Comparison of ENCODE assay signal across 24 cellular contexts in the genomic region with DNA sequence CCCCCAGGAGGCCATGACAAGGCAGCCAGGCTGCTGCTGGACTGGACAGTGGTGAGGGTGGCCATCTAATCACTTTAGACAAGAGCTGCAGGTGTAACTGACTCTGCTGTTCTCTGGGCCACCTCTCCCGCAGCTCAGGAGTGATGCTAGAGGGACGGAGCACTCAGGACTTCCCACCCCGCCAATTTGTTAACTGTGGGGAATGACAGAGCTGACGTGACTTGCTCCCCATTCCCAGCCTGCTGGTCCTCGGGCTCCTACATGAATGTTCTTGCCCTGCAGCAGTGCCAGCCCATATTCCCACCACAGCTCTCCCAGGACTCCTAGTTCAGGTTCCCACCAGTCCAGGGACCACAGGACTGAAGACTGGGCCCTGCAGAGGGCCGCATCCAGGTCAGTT. TPM values are rescaled to one million over a fixed set of nuclear protein-coding genes. Genes with fewer than 3 reads are reported as not detected.
A peak's percentile ranks its signal among the peaks of the same experiment; 100 is the strongest.
DNase-seq lines count a peak whose midpoint lies in the region; ATAC-seq, FAIRE-seq and TF ChIP-seq lines count a peak whose summit lies in the region.
"Had no signal": no experiment of that assay in that cellular context is flagged by ENCODE, and none has a peak within 500 bp of the region (broad histone marks: within the 10 kb centered on the region; RNA-seq: fewer than 3 reads in every experiment).

No MANE protein-coding gene starts in this region.

- H3K9ac ChIP-seq in HepG2 (ENCODE audit: insufficient read depth, low read depth, low read length) = no peak overlapping the region
- H3K9ac ChIP-seq in Karpas-422 (ENCODE audit: low read length) = no peak overlapping the region

- H3K4me2 ChIP-seq in HepG2 (ENCODE audit: low read depth, low read length) = no peak overlapping the region
- no peak overlapping the region for H3K4me2 ChIP-seq in Karpas-422 (ENCODE audit: low read depth, low read length, poor library complexity, severe bottlenecking)
- H3K4me2 ChIP-seq: A549 had no signal

- in situ Hi-C loops in HepG2 (cut with HindIII; ENCODE audit: extremely low pct_ligation_motif_present, low pct_unique_long_range_greater_than_20kb) = no loop called here

- CTCF ChIA-PET in HepG2 (lab: Yijun Ruan, JAX; ENCODE audit: low intra/inter-chr PET ratio, low total read pairs) = no interaction called here

- ATAC-seq in HepG2 (no peak), right lobe of liver (no peak), GM21723 (IDR thresholded peaks at IDR 0.05; ENCODE audit: unreplicated experiment) (no peak), GM21367 (IDR thresholded peaks at IDR 0.05; ENCODE audit: unreplicated experiment) (no peak), HG02840 (IDR thresholded peaks at IDR 0.05; ENCODE audit: low FRiP score, unreplicated experiment) (no peak)
- ATAC-seq: A549; CD8-positive, alpha-beta T cell had no signal

- no peak for TF ChIP-seq RAD21 in HepG2 (CRISPR knock-in tag; IDR thresholded peaks at IDR 0.05)

- FAIRE-seq in HepG2 (lab: Jason Lieb, UNC) = no peak
- FAIRE-seq: A549, G401.6, GM12892, H54 had no signal

- POLR2A ChIA-PET in HepG2 (lab: Yijun Ruan, JAX) = no interaction called here

- H3K79me2 ChIP-seq in HepG2 (ENCODE audit: insufficient read depth, low read length) (no peaks in the 10 kb centered on the region), Karpas-422 (ENCODE audit: low read length) (no peaks in the 10 kb centered on the region)

- H4K20me1 ChIP-seq in HepG2 (ENCODE audit: insufficient read depth, low read length) = no peaks in the 10 kb centered on the region
- H4K20me1 ChIP-seq in Karpas-422 (ENCODE audit: insufficient read depth, low read depth, low read length) = no peaks in the 10 kb centered on the region

- TF ChIP-seq CTCF in HepG2 (CRISPR knock-in tag; IDR thresholded peaks at IDR 0.05) (no peak), right lobe of liver (IDR thresholded peaks at IDR 0.05) (no peak)

- intact Hi-C loops in HepG2 (cut with micrococcal nuclease; ENCODE audit: unreplicated experiment) (no loop called here), right lobe of liver (cut with DNase I) (no loop called here)

- TSS peak; percentile 21 for BruUV-seq in HepG2 (replicated peaks; lab: Mats Ljungman, UMichigan)

- H3K4me1 ChIP-seq in HepG2 (ENCODE audit: insufficient read depth, low read length) = no peaks in the 10 kb centered on the region
- no peaks in the 10 kb centered on the region for H3K4me1 ChIP-seq in right lobe of liver
- peaks cover 53% of the 10 kb centered on the region for H3K4me1 ChIP-seq in Karpas-422 (ENCODE audit: low read length)
- H3K4me1 ChIP-seq: BE2C, Caco-2, HAP-1 had no signal

- no peaks in the 10 kb centered on the region for H3K9me2 ChIP-seq in Karpas-422 (replicated peaks; ENCODE audit: insufficient read depth, low read length)

- H2AFZ ChIP-seq in HepG2 (ENCODE audit: low read length) (no peak overlapping the region), Karpas-422 (ENCODE audit: low read length) (no peak overlapping the region)

- TF ChIP-seq POLR2A in HepG2 (IDR thresholded peaks at IDR 0.05; ENCODE audit: insufficient read depth in 1 of 2, low read depth in 2 of 2, low read length in 2 of 2) (no peak), right lobe of liver (IDR thresholded peaks at IDR 0.05) (no peak)

- H3K36me3 ChIP-seq in HepG2 (replicated peaks in 1 of 2; ENCODE audit: control insufficient read depth in 1 of 2, insufficient read depth in 2 of 2, low read length in 2 of 2) (peaks cover 10 to 22% of the 10 kb centered on the region in 2 experiments), right lobe of liver (peaks cover 0 to 11% (median 3%) of the 10 kb centered on the region in 4 donors), Karpas-422 (ENCODE audit: insufficient read depth, low read length) (no peaks in the 10 kb centered on the region)
- H3K36me3 ChIP-seq: HAP-1 had no signal

- TF ChIP-seq EP300 in HepG2 (IDR thresholded peaks at IDR 0.05; ENCODE audit: low read depth in 2 of 2, low read length in 2 of 2) (no peak), HepG2 (CRISPR knock-in tag; IDR thresholded peaks at IDR 0.05; ENCODE audit: borderline replicate concordance) (no peak)

- WGBS in HepG2 (ENCODE audit: low lambda C conversion rate) = 100% methylated on average over 2 of the region's 6 CpGs
- 100% methylated on average over 1 of the region's 6 CpGs for WGBS in right lobe of liver (ENCODE audit: insufficient coverage, low coverage, low lambda C conversion rate, missing lambda C conversion rate)

- DNase-seq in HepG2 (ENCODE audit: low spot score) = no peak
- no peak for DNase-seq in right lobe of liver
- DNase-seq in Karpas-422 = no peak
- DNase-seq in mesenteric fat pad (ENCODE audit: low spot score) = peak; percentile 85
- DNase-seq: 8988T; ACHN; AML-193; BE2C; C1 segment of cervical spinal cord; Caco-2; CD4-positive, CD25-positive, alpha-beta regulatory T cell; CD8-positive, alpha-beta T cell; DMS153; DND-41; GOT3; HFFc6 had no signal

- no peaks in the 10 kb centered on the region; a peak in 1 of 5 replicates for H3K27me3 ChIP-seq in HepG2 (ENCODE audit: control insufficient read depth in 1 of 2, insufficient read depth in 2 of 2, low read length in 2 of 2)
- no peaks in the 10 kb centered on the region for H3K27me3 ChIP-seq in right lobe of liver
- H3K27me3 ChIP-seq in Karpas-422 (ENCODE audit: low read length) = no peaks in the 10 kb centered on the region
- H3K27me3 ChIP-seq: BE2C had no signal

- H3K9me3 ChIP-seq in HepG2 (ENCODE audit: low read length) (no peaks in the 10 kb centered on the region), right lobe of liver (no peaks in the 10 kb centered on the region), Karpas-422 (ENCODE audit: low read length) (no peaks in the 10 kb centered on the region)
- H3K9me3 ChIP-seq: A549, BE2C, Caco-2, HAP-1 had no signal

- no peak overlapping the region for H3K27ac ChIP-seq in HepG2 (ENCODE audit: extremely low read length, insufficient read depth, low read length)
- no peak overlapping the region for H3K27ac ChIP-seq in right lobe of liver
- H3K27ac ChIP-seq in Karpas-422 (ENCODE audit: low read length) = 0 out of 2 replicates have a peak overlapping the region, but pooled peaks have one; percentile 7
- H3K27ac ChIP-seq: A549 had no signal

- H3K4me3 ChIP-seq in HepG2 (replicated peaks in 1 of 3; ENCODE audit: insufficient read depth in 1 of 3, low read depth in 2 of 3, low read length in 3 of 3) (no peak overlapping the region), right lobe of liver (no peak overlapping the region), Karpas-422 (ENCODE audit: low read length) (no peak overlapping the region)
- H3K4me3 ChIP-seq: A549, HAP-1 had no signal

TF ChIP-seq in HepG2, 621 proteins besides CTCF, POLR2A, EP300 and RAD21 (continues in another document):
- TF ChIP-seq PTBP1 (IDR thresholded peaks at IDR 0.05; ENCODE audit: low read depth, low read length, poor library complexity, severe bottlenecking) = no peak
- TF ChIP-seq MTF2 (CRISPR knock-in tag; IDR thresholded peaks at IDR 0.05; ENCODE audit: borderline replicate concordance) = no peak
- TF ChIP-seq MBNL3 (CRISPR knock-in tag; conservative IDR thresholded peaks at IDR 0.05) = no peak
- TF ChIP-seq ZNF264 (CRISPR knock-in tag; IDR thresholded peaks at IDR 0.05) = no peak
- no peak for TF ChIP-seq HNRNPK (IDR thresholded peaks at IDR 0.05; ENCODE audit: low read depth, low read length, poor library complexity, severe bottlenecking)
- no peak for TF ChIP-seq ZFP37 (CRISPR knock-in tag; IDR thresholded peaks at IDR 0.05; ENCODE audit: borderline replicate concordance)
- TF ChIP-seq LCORL (IDR thresholded peaks at IDR 0.05) = no peak
- no peak for TF ChIP-seq LCORL (CRISPR knock-in tag; IDR thresholded peaks at IDR 0.05)
- TF ChIP-seq RELA (CRISPR knock-in tag; IDR thresholded peaks at IDR 0.05) = no peak
- no peak for TF ChIP-seq ZNF740 (CRISPR knock-in tag; IDR thresholded peaks at IDR 0.05)
- TF ChIP-seq ZSCAN9 (CRISPR knock-in tag; IDR thresholded peaks at IDR 0.05; ENCODE audit: borderline replicate concordance) = no peak
- no peak for TF ChIP-seq CENPT (CRISPR knock-in tag; IDR thresholded peaks at IDR 0.05; ENCODE audit: low read depth)
- no peak for TF ChIP-seq MYNN (CRISPR knock-in tag; IDR thresholded peaks at IDR 0.05; ENCODE audit: low read depth)
- no peak for TF ChIP-seq ELF4 (CRISPR knock-in tag; IDR thresholded peaks at IDR 0.05; ENCODE audit: borderline replicate concordance)
- no peak for TF ChIP-seq MAFF (IDR thresholded peaks at IDR 0.05; ENCODE audit: low read depth, low read length)

RNA-seq across cellular contexts. Expression of gene NPFFR1, which starts 16.7 kb away (rescaled TPM):
- total RNA-seq in HepG2 (2016; rRNA removed; fragmentation: Illumina TruSeq; extraction: Trizol) (under 0.01 TPM in 1 of 2 replicates, not detected in the other), right lobe of liver (not detected), mesenteric fat pad (not detected)
- under 0.01 TPM in 1 of 2 replicates, not detected in the other for total RNA-seq in HepG2 (2016; cell fraction: cytosol; rRNA removed; fragmentation: Illumina TruSeq; extraction: Trizol; ENCODE audit: low read depth)
- 0.02 TPM in 1 of 2 replicates, not detected in the other for total RNA-seq in HepG2 (2016; cell fraction: insoluble cytoplasmic fraction; rRNA removed; fragmentation: Illumina TruSeq; extraction: Trizol)
- not detected in 2 replicates for total RNA-seq in HepG2 (2016; cell fraction: membrane; rRNA removed; fragmentation: Illumina TruSeq; extraction: Trizol)
- not detected in 2 replicates for total RNA-seq in HepG2 (2016; cell fraction: nucleus; rRNA removed; fragmentation: Illumina TruSeq; extraction: Trizol)
- not detected in 2 replicates for polyA plus RNA-seq in HepG2 (2011; rRNA removed)
- not detected in 2 replicates for polyA plus RNA-seq in HepG2 (2011; cell fraction: cytosol; rRNA removed)
- 0.02 TPM in 1 of 2 replicates, not detected in the other for polyA plus RNA-seq in HepG2 (2011; cell fraction: nucleus; rRNA removed)
- polyA plus RNA-seq in HepG2 (2012) = not detected in 2 replicates
- 0.01 and 0.02 TPM in 2 replicates for polyA plus RNA-seq in HepG2 (2016; cell fraction: cytosol; fragmentation: Illumina TruSeq; extraction: Trizol; ENCODE audit: low read depth)
- polyA plus RNA-seq in HepG2 (2016; cell fraction: insoluble cytoplasmic fraction; fragmentation: Illumina TruSeq; extraction: Trizol; ENCODE audit: low read depth) = not detected in 2 replicates
- polyA plus RNA-seq in HepG2 (2016; cell fraction: membrane; fragmentation: Illumina TruSeq; extraction: Trizol; ENCODE audit: low read depth) = not detected in 2 replicates
- not detected in 2 replicates for polyA plus RNA-seq in HepG2 (2016; cell fraction: nucleus; fragmentation: Illumina TruSeq; extraction: Trizol; ENCODE audit: insufficient read depth, low read depth)
- not detected in 2 replicates for polyA minus RNA-seq in HepG2 (2011; rRNA and poly(A)+ RNA removed; ENCODE audit: low replicate concordance)
- not detected in 2 replicates for polyA minus RNA-seq in HepG2 (2011; cell fraction: cytosol; rRNA and poly(A)+ RNA removed)
- under 0.01 TPM in 1 of 2 replicates, not detected in the other for polyA minus RNA-seq in HepG2 (2011; cell fraction: nucleus; rRNA and poly(A)+ RNA removed)
- total RNA-seq in Karpas-422 (2014; rRNA removed; shearing (Covaris generic); ENCODE audit: low replicate concordance) = not detected in 2 replicates
- total RNA-seq: Caco-2; CD4-positive, CD25-positive, alpha-beta regulatory T cell; CD8-positive, alpha-beta T cell; HFFc6 had no signal
- polyA plus RNA-seq: A549; CD4-positive, CD25-positive, alpha-beta regulatory T cell had no signal
